1 cellular context compared by ENCODE assay signal in the genomic region with DNA sequence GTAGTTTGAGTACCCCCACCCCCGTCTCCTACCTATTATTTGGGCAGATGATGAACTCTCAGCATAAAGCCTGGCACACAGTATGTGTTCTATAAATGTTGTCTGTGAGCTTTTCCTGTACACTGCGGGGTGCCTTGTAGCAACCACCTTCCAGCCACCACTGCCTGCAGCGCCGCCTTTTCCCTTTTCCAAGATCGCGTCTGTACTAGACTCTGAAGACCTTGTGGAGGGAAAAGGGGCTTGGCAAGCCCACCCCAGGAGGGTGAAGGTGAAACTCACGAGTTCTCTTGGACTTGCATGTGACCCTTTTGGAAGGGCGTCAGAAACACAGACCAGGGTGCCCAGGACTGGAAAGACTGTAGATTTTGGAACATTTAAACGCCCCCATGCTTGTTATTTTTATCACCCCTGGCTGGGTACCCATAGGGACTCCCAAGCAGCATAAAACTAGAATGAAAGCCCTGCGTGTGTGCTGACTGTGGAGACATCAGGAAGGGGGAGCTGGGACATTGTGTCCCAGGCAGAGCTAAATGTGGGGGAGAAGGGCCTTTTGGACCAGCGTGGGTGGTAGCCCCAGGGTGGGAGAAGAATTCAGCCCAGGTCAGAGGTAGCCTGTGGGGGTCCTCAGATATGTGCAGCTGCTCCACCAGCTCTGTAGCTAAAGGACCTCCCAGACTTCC.
TF ChIP-seq lines count a peak whose summit lies in the region.

No MANE protein-coding gene starts in this region.

TF ChIP-seq in GM23338, 12 proteins besides CTCF, POLR2A, EP300 and RAD21 (continued from another document):
- TF ChIP-seq ZNF462 (CRISPR knock-in tag; IDR thresholded peaks at IDR 0.05) (no peak), ZNF114 (CRISPR knock-in tag; IDR thresholded peaks at IDR 0.05) (no peak), CREB1 (CRISPR knock-in tag; IDR thresholded peaks at IDR 0.05; ENCODE audit: low read depth) (no peak), POLR2AphosphoS5 (IDR thresholded peaks at IDR 0.05; ENCODE audit: low read depth) (no peak), STAT1 (IDR thresholded peaks at IDR 0.05; ENCODE audit: unreplicated experiment) (no peak), EZH2phosphoT487 (IDR thresholded peaks at IDR 0.05; ENCODE audit: unreplicated experiment) (no peak), NANOG (IDR thresholded peaks at IDR 0.05; ENCODE audit: borderline replicate concordance) (no peak)
